8 cellular contexts compared by ENCODE assay signal in genomic region chrX:43836435-43837184, GRCh38. TPM values are rescaled to one million over a fixed set of nuclear protein-coding genes. Genes with fewer than 3 reads are reported as not detected.
DNase-seq lines count a peak whose midpoint lies in the region; ATAC-seq and TF ChIP-seq lines count a peak whose summit lies in the region.

No MANE protein-coding gene starts in this region.

- no peak overlapping the region for H3K4me3 Mint-ChIP-seq in activated naive CD8-positive, alpha-beta T cell treated with anti-CD3 and anti-CD28 coated beads, Interleukin-2, amount 50 U/mL, for 24 hours

- H3K27me3 Mint-ChIP-seq in activated naive CD8-positive, alpha-beta T cell treated with anti-CD3 and anti-CD28 coated beads, Interleukin-2, amount 50 U/mL, for 24 hours = peaks cover 2% of the 10 kb centered on the region

- no peak for TF ChIP-seq EP300 in neural cell (conservative IDR thresholded peaks at IDR 0.05; ENCODE audit: poor library complexity, severe bottlenecking)

- no peaks in the 10 kb centered on the region for H3K9me3 ChIP-seq in neural cell (ENCODE audit: low read length)

- no peaks in the 10 kb centered on the region for H3K9me3 Mint-ChIP-seq in activated naive CD8-positive, alpha-beta T cell treated with anti-CD3 and anti-CD28 coated beads, Interleukin-2, amount 50 U/mL, for 24 hours

- no peak overlapping the region for H3K27ac ChIP-seq in neural cell (ENCODE audit: low read length)

- H4K20me1 ChIP-seq in neural cell (ENCODE audit: insufficient read depth) = no peaks in the 10 kb centered on the region

- H3K36me3 Mint-ChIP-seq in activated naive CD8-positive, alpha-beta T cell treated with anti-CD3 and anti-CD28 coated beads, Interleukin-2, amount 50 U/mL, for 24 hours (ENCODE audit: low read depth) = no peaks in the 10 kb centered on the region

- peak; percentile 58 for DNase-seq in DMS 273 (lab: John Stamatoyannopoulos, UW; ENCODE audit: unreplicated experiment)
- no peak for DNase-seq in DMS 273 treated with DMSO at 0.1 percent for 48 hours (lab: John Stamatoyannopoulos, UW)
- peak; percentile 27 for DNase-seq in NCI-H1105 treated with DMSO at 0.1 percent for 48 hours (lab: John Stamatoyannopoulos, UW)
- peak; percentile 41 for DNase-seq in cerebellar cortex (ENCODE audit: low spot score)
- no peak for DNase-seq in activated naive CD8-positive, alpha-beta T cell treated with anti-CD3 and anti-CD28 coated beads, Interleukin-2, amount 50 U/mL, for 24 hours
- no peak for DNase-seq in OCI-M2 (lab: John Stamatoyannopoulos, UW; ENCODE audit: unreplicated experiment)

- peak; percentile 67 for TF ChIP-seq CTCF in neural cell (IDR thresholded peaks at IDR 0.05; ENCODE audit: poor library complexity, severe bottlenecking)

- H3K4me1 Mint-ChIP-seq in activated naive CD8-positive, alpha-beta T cell treated with anti-CD3 and anti-CD28 coated beads, Interleukin-2, amount 50 U/mL, for 24 hours = no peaks in the 10 kb centered on the region

- no peak for ATAC-seq in activated naive CD8-positive, alpha-beta T cell treated with anti-CD3 and anti-CD28 coated beads, Interleukin-2, amount 50 U/mL, for 24 hours
- ATAC-seq in HG03565 (IDR thresholded peaks at IDR 0.05; ENCODE audit: unreplicated experiment) = no peak

- no peaks in the 10 kb centered on the region for H3K9me2 ChIP-seq in neural cell (ENCODE audit: insufficient read depth, low read length)

- H3K9ac ChIP-seq in neural cell (ENCODE audit: low read length) = no peak overlapping the region

- H3F3A ChIP-seq in neural cell (ENCODE audit: insufficient read depth, low read length, poor library complexity, severe bottlenecking) = no peaks in the 10 kb centered on the region

- no peak overlapping the region for H3K4me2 ChIP-seq in neural cell (ENCODE audit: low read length)

- H2AFZ ChIP-seq in neural cell (ENCODE audit: low read depth, low read length) = no peak overlapping the region

- no peaks in the 10 kb centered on the region for H3K79me2 ChIP-seq in neural cell (replicated peaks; ENCODE audit: insufficient read depth, low read length)

- H3K4me3 ChIP-seq in neural cell (ENCODE audit: low read length) = no peak overlapping the region

- H3K27ac Mint-ChIP-seq in activated naive CD8-positive, alpha-beta T cell treated with anti-CD3 and anti-CD28 coated beads, Interleukin-2, amount 50 U/mL, for 24 hours = no peak overlapping the region

- no peaks in the 10 kb centered on the region for H3K36me3 ChIP-seq in neural cell (ENCODE audit: insufficient read depth, low read length)

- H3K27me3 ChIP-seq in neural cell (ENCODE audit: insufficient read depth, low read depth, low read length) = no peaks in the 10 kb centered on the region

- peak; percentile 72 for TF ChIP-seq RAD21 in neural cell (conservative IDR thresholded peaks at IDR 0.05)

TF ChIP-seq in neural cell, 6 proteins besides CTCF, POLR2A, EP300 and RAD21:
- TF ChIP-seq POLR2AphosphoS5 (IDR thresholded peaks at IDR 0.05) (no peak), EZH2 (IDR thresholded peaks at IDR 0.05; ENCODE audit: borderline replicate concordance, insufficient read depth, low read length, poor library complexity, severe bottlenecking) (no peak), SMC3 (conservative IDR thresholded peaks at IDR 0.05; ENCODE audit: poor library complexity) (peak; percentile 75)

RNA-seq across cellular contexts. Expression of gene MAOB, which starts 45.6 kb away (rescaled TPM):
- not detected in 2 replicates for polyA plus RNA-seq in neural cell
- polyA minus RNA-seq in neural cell = 0.23 TPM in 1 of 2 replicates, not detected in the other

Comparison
In these comparisons a context has a peak if more than half of its experiments do, and no peak if none do; other contexts are left out.
1. DNase-seq: peak in DMS 273 (single experiment), NCI-H1105 treated with DMSO at 0.1 percent for 48 hours (single experiment) and cerebellar cortex (single experiment); none in DMS 273 treated with DMSO at 0.1 percent for 48 hours (single experiment), activated naive CD8-positive, alpha-beta T cell treated with anti-CD3 and anti-CD28 coated beads, Interleukin-2, amount 50 U/mL, for 24 hours (single experiment) and OCI-M2 (single experiment).